Comparison of ENCODE assay signal across 1 cellular context in the genomic region with DNA sequence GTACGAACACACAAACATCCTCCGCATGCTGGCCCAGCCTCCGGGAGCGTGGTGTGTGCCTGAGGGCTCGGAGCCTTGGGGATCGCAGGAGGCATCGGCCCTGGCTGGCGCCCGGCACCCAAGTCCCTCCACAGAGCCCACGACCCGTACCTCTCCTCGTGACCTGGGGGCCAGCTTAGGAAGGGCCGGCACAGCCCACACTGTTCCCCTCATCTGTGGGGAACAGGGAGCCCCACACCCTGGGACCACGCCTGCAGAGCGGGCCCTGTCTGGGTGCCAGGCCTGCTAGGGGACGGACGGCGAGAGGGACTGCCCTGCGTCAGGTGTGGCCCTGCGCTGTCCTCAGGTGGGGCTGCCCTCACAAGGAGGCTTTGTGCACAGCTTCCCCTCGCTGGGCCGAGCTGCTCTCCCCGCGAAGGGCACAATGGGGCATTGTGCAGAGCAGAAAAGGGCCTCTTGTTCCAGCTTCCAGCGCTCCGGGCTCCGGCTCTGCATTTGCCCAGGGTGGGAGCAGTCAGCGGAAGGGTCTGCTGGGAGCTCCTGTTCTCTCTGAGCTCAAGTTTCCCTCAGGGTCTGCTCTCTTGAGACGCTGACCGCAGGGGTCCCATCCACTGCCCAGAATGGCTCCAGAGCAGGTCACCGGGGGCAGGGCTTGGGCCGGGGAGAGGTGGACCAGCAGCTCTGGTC.
TF ChIP-seq lines count a peak whose summit lies in the region.

No MANE protein-coding gene starts in this region.

TF ChIP-seq in HepG2, 621 proteins besides CTCF, POLR2A, EP300 and RAD21 (continued from another document and continues in another):
- TF ChIP-seq PAXIP1 (CRISPR knock-in tag; conservative IDR thresholded peaks at IDR 0.05) (peak; percentile 25; the same call in 1 of the 2 replicates), TCF7 (IDR thresholded peaks at IDR 0.05; ENCODE audit: low read depth) (no peak), MAZ (IDR thresholded peaks at IDR 0.05; ENCODE audit: borderline replicate concordance, low read depth, low read length) (no peak), MAZ (CRISPR knock-in tag; IDR thresholded peaks at IDR 0.05; ENCODE audit: low read depth) (0 out of 2 replicates have a peak, but pooled peaks have one; percentile 34), TAF15 (IDR thresholded peaks at IDR 0.05; ENCODE audit: low read depth, low read length, poor library complexity, severe bottlenecking) (peak; percentile 47), JUNB (CRISPR knock-in tag; IDR thresholded peaks at IDR 0.05; ENCODE audit: borderline replicate concordance) (no peak), MED13 (CRISPR knock-in tag; IDR thresholded peaks at IDR 0.05) (0 out of 2 replicates have a peak, but pooled peaks have one; percentile 24), THAP11 (CRISPR knock-in tag; IDR thresholded peaks at IDR 0.05) (peak; percentile 52; the same call in 1 of the 2 replicates), RXRA (CRISPR knock-in tag; IDR thresholded peaks at IDR 0.05) (peak; percentile 82; the same call in 1 of the 2 replicates), BHLHE40 (IDR thresholded peaks at IDR 0.05; ENCODE audit: low read length) (no peak), DR1 (CRISPR knock-in tag; IDR thresholded peaks at IDR 0.05) (0 out of 2 replicates have a peak, but pooled peaks have one; percentile 49), ZNF772 (CRISPR knock-in tag; IDR thresholded peaks at IDR 0.05) (peak; percentile 79), FOXA3 (CRISPR knock-in tag; IDR thresholded peaks at IDR 0.05) (0 out of 2 replicates have a peak, but pooled peaks have one; percentile 16), ZNF768 (CRISPR knock-in tag; IDR thresholded peaks at IDR 0.05) (peak; percentile 92), RBM22 (optimal IDR thresholded peaks at IDR 0.05; ENCODE audit: low read length) (no peak), ZNF225 (CRISPR knock-in tag; IDR thresholded peaks at IDR 0.05) (peak; percentile 39; the same call in 1 of the 2 replicates), ZNF777 (CRISPR knock-in tag; IDR thresholded peaks at IDR 0.05) (0 out of 2 replicates have a peak, but pooled peaks have one; percentile 48), ZBTB38 (CRISPR knock-in tag; IDR thresholded peaks at IDR 0.05) (peak; percentile 63; the same call in 1 of the 2 replicates), PCBP1 (IDR thresholded peaks at IDR 0.05; ENCODE audit: borderline replicate concordance, low read depth, low read length) (0 out of 2 replicates have a peak, but pooled peaks have one; percentile 21), KDM3A (CRISPR knock-in tag; IDR thresholded peaks at IDR 0.05; ENCODE audit: low read depth) (no peak), IRF9 (CRISPR knock-in tag; IDR thresholded peaks at IDR 0.05; ENCODE audit: borderline replicate concordance) (no peak), ZNF451 (CRISPR knock-in tag; IDR thresholded peaks at IDR 0.05) (0 out of 2 replicates have a peak, but pooled peaks have one; percentile 40), AGO1 (IDR thresholded peaks at IDR 0.05; ENCODE audit: low read depth, low read length, poor library complexity, severe bottlenecking) (peak; percentile 53), YEATS4 (CRISPR knock-in tag; IDR thresholded peaks at IDR 0.05; ENCODE audit: borderline replicate concordance) (peak; percentile 51; the same call in 1 of the 2 replicates), HNF1B (CRISPR knock-in tag; IDR thresholded peaks at IDR 0.05) (peak; percentile 58; the same call in 1 of the 2 replicates), MTA1 (CRISPR knock-in tag; IDR thresholded peaks at IDR 0.05; ENCODE audit: borderline replicate concordance) (peak; percentile 77; the same call in 1 of the 2 replicates), ZNF615 (CRISPR knock-in tag; IDR thresholded peaks at IDR 0.05; ENCODE audit: borderline replicate concordance) (no peak), CERS6 (CRISPR knock-in tag; IDR thresholded peaks at IDR 0.05) (no peak), HMG20B (CRISPR knock-in tag; conservative IDR thresholded peaks at IDR 0.05) (0 out of 2 replicates have a peak, but pooled peaks have one; percentile 8), HDAC1 (CRISPR knock-in tag; IDR thresholded peaks at IDR 0.05) (peak; percentile 56; the same call in 1 of the 2 replicates), POGK (CRISPR knock-in tag; conservative IDR thresholded peaks at IDR 0.05) (peak; percentile 67; the same call in 1 of the 2 replicates), ZBTB42 (CRISPR knock-in tag; IDR thresholded peaks at IDR 0.05) (0 out of 2 replicates have a peak, but pooled peaks have one; percentile 23), UBTF (CRISPR knock-in tag; IDR thresholded peaks at IDR 0.05) (peak; percentile 92), CEBPB (IDR thresholded peaks at IDR 0.05; ENCODE audit: borderline replicate concordance, low read depth, low read length) (peak; percentile 36; the same call in 1 of the 2 replicates), ZNF264 (CRISPR knock-in tag; IDR thresholded peaks at IDR 0.05) (peak; percentile 37; the same call in 1 of the 2 replicates), ZNF292 (CRISPR knock-in tag; IDR thresholded peaks at IDR 0.05; ENCODE audit: borderline replicate concordance, low read depth) (peak; percentile 76; the same call in 1 of the 2 replicates), BRD4 (CRISPR knock-in tag; IDR thresholded peaks at IDR 0.05) (peak; percentile 73), ZNF589 (CRISPR knock-in tag; conservative IDR thresholded peaks at IDR 0.05) (no peak), MAFK (conservative IDR thresholded peaks at IDR 0.05 in 1 of 2, IDR thresholded peaks at IDR 0.05 in 1 of 2; ENCODE audit: low read length in 2 of 2) (no peak), TEAD3 (CRISPR knock-in tag; optimal IDR thresholded peaks at IDR 0.05; ENCODE audit: borderline replicate concordance) (no peak), RARA (CRISPR knock-in tag; IDR thresholded peaks at IDR 0.05) (peak; percentile 41), ZNF143 (CRISPR knock-in tag; IDR thresholded peaks at IDR 0.05) (peak; percentile 54; the same call in 1 of the 2 replicates)
- TF ChIP-seq, protein P1, sequence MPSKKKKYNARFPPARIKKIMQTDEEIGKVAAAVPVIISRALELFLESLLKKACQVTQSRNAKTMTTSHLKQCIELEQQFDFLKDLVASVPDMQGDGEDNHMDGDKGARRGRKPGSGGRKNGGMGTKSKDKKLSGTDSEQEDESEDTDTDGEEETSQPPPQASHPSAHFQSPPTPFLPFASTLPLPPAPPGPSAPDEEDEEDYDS (CRISPR knock-in tag; IDR thresholded peaks at IDR 0.05), result 0 out of 2 replicates have a peak, but pooled peaks have one; percentile 33
- TF ChIP-seq, protein P2, sequence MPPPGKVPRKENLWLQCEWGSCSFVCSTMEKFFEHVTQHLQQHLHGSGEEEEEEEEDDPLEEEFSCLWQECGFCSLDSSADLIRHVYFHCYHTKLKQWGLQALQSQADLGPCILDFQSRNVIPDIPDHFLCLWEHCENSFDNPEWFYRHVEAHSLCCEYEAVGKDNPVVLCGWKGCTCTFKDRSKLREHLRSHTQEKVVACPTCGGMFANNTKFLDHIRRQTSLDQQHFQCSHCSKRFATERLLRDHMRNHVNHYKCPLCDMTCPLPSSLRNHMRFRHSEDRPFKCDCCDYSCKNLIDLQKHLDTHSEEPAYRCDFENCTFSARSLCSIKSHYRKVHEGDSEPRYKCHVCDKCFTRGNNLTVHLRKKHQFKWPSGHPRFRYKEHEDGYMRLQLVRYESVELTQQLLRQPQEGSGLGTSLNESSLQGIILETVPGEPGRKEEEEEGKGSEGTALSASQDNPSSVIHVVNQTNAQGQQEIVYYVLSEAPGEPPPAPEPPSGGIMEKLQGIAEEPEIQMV (CRISPR knock-in tag; IDR thresholded peaks at IDR 0.05; ENCODE audit: low read depth), result 0 out of 2 replicates have a peak, but pooled peaks have one; percentile 45
- TF ChIP-seq, protein P3, sequence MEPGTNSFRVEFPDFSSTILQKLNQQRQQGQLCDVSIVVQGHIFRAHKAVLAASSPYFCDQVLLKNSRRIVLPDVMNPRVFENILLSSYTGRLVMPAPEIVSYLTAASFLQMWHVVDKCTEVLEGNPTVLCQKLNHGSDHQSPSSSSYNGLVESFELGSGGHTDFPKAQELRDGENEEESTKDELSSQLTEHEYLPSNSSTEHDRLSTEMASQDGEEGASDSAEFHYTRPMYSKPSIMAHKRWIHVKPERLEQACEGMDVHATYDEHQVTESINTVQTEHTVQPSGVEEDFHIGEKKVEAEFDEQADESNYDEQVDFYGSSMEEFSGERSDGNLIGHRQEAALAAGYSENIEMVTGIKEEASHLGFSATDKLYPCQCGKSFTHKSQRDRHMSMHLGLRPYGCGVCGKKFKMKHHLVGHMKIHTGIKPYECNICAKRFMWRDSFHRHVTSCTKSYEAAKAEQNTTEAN (CRISPR knock-in tag; conservative IDR thresholded peaks at IDR 0.05), result no peak; the same call in 1 of the 2 replicates
- TF ChIP-seq, protein P4, sequence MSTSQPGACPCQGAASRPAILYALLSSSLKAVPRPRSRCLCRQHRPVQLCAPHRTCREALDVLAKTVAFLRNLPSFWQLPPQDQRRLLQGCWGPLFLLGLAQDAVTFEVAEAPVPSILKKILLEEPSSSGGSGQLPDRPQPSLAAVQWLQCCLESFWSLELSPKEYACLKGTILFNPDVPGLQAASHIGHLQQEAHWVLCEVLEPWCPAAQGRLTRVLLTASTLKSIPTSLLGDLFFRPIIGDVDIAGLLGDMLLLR (CRISPR knock-in tag; IDR thresholded peaks at IDR 0.05), result no peak
